Comparison of ENCODE assay signal across 8 cellular contexts in the genomic region with DNA sequence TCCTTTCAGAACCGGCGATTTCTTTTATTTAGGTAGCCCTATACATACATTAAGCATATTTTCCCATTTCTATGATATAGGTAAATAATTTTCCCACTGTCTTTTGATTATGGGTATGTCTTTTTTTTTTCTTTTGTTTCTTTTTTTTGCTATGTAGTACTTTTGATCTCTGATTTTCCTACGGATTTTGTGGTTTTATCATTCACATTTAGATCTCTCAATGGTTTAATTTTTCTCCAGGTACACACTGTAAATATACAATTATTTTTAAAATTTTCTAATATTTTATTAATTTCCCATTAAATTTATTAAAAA. TPM values are rescaled to one million over a fixed set of nuclear protein-coding genes. Genes with fewer than 3 reads are reported as not detected.
DNase-seq lines count a peak whose midpoint lies in the region; ATAC-seq and TF ChIP-seq lines count a peak whose summit lies in the region.

No MANE protein-coding gene starts in this region.

- peaks cover 15% of the 10 kb centered on the region for H3K36me3 Mint-ChIP-seq in natural killer cell

- H3K27me3 Mint-ChIP-seq in natural killer cell (ENCODE audit: low read depth in 2 of 2): peaks cover 0 to 10% of the 10 kb centered on the region in 2 donors

- H3K4me3 ChIP-seq in AG10803 (ENCODE audit: low read length) (peak overlapping the region; percentile 94), Loucy (ENCODE audit: low read length, poor library complexity, severe bottlenecking) (peak overlapping the region; percentile 84), dorsolateral prefrontal cortex (peak overlapping the region; percentile 70 to 98 (median 89))

- H3K4me3 Mint-ChIP-seq in natural killer cell: peak overlapping the region; percentile 95

- no peaks in the 10 kb centered on the region for H3K36me3 ChIP-seq in Loucy (ENCODE audit: insufficient read depth, low read length)

- peaks cover 6% of the 10 kb centered on the region; the same call in 1 of the 2 replicates for H3K9me3 ChIP-seq in Loucy (ENCODE audit: insufficient read depth, low read depth, low read length)

- H3K9ac ChIP-seq in Loucy (ENCODE audit: low read depth, low read length, poor library complexity, severe bottlenecking): peak overlapping the region; percentile 99

- H3K27me3 ChIP-seq in Loucy (ENCODE audit: insufficient read depth, low read length, poor library complexity, severe bottlenecking): peaks cover 3% of the 10 kb centered on the region
- H3K27me3 ChIP-seq in dorsolateral prefrontal cortex: no peaks in the 10 kb centered on the region

- peaks cover 20% of the 10 kb centered on the region for H3K79me2 ChIP-seq in Loucy (ENCODE audit: insufficient read depth, low read length)

- H3K4me1 ChIP-seq in Loucy (ENCODE audit: insufficient read depth, low read length, poor library complexity, severe bottlenecking): peaks cover 23% of the 10 kb centered on the region

- no peak for ATAC-seq in natural killer cell
- ATAC-seq in GM21447 (IDR thresholded peaks at IDR 0.05; ENCODE audit: unreplicated experiment): no peak
- no peak for ATAC-seq in HG03039 (IDR thresholded peaks at IDR 0.05; ENCODE audit: unreplicated experiment)

- H3K27ac Mint-ChIP-seq in natural killer cell: peak overlapping the region; percentile 86 to 94

- H3F3A ChIP-seq in Loucy (ENCODE audit: low read depth): 0 out of 2 replicates have a peak, but pooled peaks cover 3% of the 10 kb centered on the region

- peaks cover 11 to 20% of the 10 kb centered on the region in 2 donors for H3K4me1 Mint-ChIP-seq in natural killer cell

- H3K4me2 ChIP-seq in Loucy (ENCODE audit: low read depth, low read length, poor library complexity, severe bottlenecking): peak overlapping the region; percentile 69

- TF ChIP-seq CTCF in AG10803 (conservative IDR thresholded peaks at IDR 0.05; ENCODE audit: low read length): no peak
- TF ChIP-seq CTCF in Loucy (conservative IDR thresholded peaks at IDR 0.05; ENCODE audit: low read length): no peak
- peak in 2 of 56 donors; percentile 3 to 5 for TF ChIP-seq CTCF in dorsolateral prefrontal cortex (IDR thresholded peaks at IDR 0.05 in 54 of 56, conservative IDR thresholded peaks at IDR 0.05 in 2 of 56; ENCODE audit: low read depth in 1 of 56, partially characterized antibody in 56 of 56)
- no peak for TF ChIP-seq CTCF in natural killer cell (IDR thresholded peaks at IDR 0.05)

- H4K20me1 ChIP-seq in Loucy (ENCODE audit: insufficient read depth, low read length, poor library complexity, severe bottlenecking): no peaks in the 10 kb centered on the region

- intact Hi-C loops in dorsolateral prefrontal cortex (cut with DNase I): loop anchor here (2.0 to 10.0 kb wide), 5 partner anchors 70 to 290 kb away; a partner anchor contains a TSS
- intact Hi-C loops in natural killer cell (cut with micrococcal nuclease): no loop called here

- DNase-seq in AG10803 (ENCODE audit: low read depth) (no peak), dorsolateral prefrontal cortex (no peak), natural killer cell (no peak), nucleus accumbens (lab: John Stamatoyannopoulos, UW) (no peak), NOMO-1 treated with dmso at 0.1 percent for 144 hours (lab: John Stamatoyannopoulos, UW; ENCODE audit: unreplicated experiment) (no peak)

- peak overlapping the region in 54 of 59 donors; percentile 44 to 99 (median 92) for H3K27ac ChIP-seq in dorsolateral prefrontal cortex

- peaks cover 0 to 2% of the 10 kb centered on the region in 2 donors for H3K9me3 Mint-ChIP-seq in natural killer cell

- H3K9me2 ChIP-seq in Loucy (replicated peaks; ENCODE audit: low read depth, low read length): no peaks in the 10 kb centered on the region

- H2AFZ ChIP-seq in Loucy (ENCODE audit: low read length): peak overlapping the region; percentile 95

RNA-seq across cellular contexts. Expression of a gene that starts 0.4 kb away (rescaled TPM):
- total RNA-seq in dorsolateral prefrontal cortex (10 to 100 TPM; 18.1 to 47.1 (median 27.5) TPM), natural killer cell (10 to 100 TPM; 17.6 to 25.3 (median 18.0) TPM)
